In genomic region chr7:134701272-134701671, GRCh38 we compare ENCODE assay signal across 9 cellular contexts. TPM values are rescaled to one million over a fixed set of nuclear protein-coding genes. Genes with fewer than 3 reads are reported as not detected.
DNase-seq lines count a peak whose midpoint lies in the region; TF ChIP-seq lines count a peak whose summit lies in the region.
"Had no signal": no experiment of that assay in that cellular context is flagged by ENCODE, and none has a peak within 500 bp of the region (broad histone marks: within the 10 kb centered on the region; RNA-seq: fewer than 3 reads in every experiment).

No MANE protein-coding gene starts in this region.

- H3K79me2 ChIP-seq in OCI-LY7 (ENCODE audit: insufficient read depth, low read depth, low read length) (no peaks in the 10 kb centered on the region), fibroblast of lung (ENCODE audit: control insufficient read depth, insufficient read depth, low read length) (no peaks in the 10 kb centered on the region)

- H3K27me3 ChIP-seq in fibroblast of lung (ENCODE audit: control insufficient read depth, insufficient read depth, low read length), result no peaks in the 10 kb centered on the region
- no peaks in the 10 kb centered on the region for H3K27me3 ChIP-seq in uterus

- H3K4me3 ChIP-seq in OCI-LY7 (ENCODE audit: low read depth, low read length, poor library complexity, severe bottlenecking) (no peak overlapping the region), fibroblast of lung (replicated peaks in 1 of 4; ENCODE audit: control extremely low read depth in 1 of 4, insufficient read depth in 1 of 4, low read depth in 3 of 4, low read length in 4 of 4) (no peak overlapping the region), uterus (no peak overlapping the region)

- no peak overlapping the region for H3K27ac ChIP-seq in OCI-LY7 (ENCODE audit: low read depth, low read length, poor library complexity, severe bottlenecking)
- no peak overlapping the region for H3K27ac ChIP-seq in fibroblast of lung (ENCODE audit: insufficient read depth, low read length)
- peak overlapping the region; percentile 91 to 92 for H3K27ac ChIP-seq in uterus

- CTCF ChIA-PET in OCI-LY7 (lab: Charles Lee; ENCODE audit: unreplicated experiment), result no interaction called here

- H2AFZ ChIP-seq in OCI-LY7 (ENCODE audit: low read length), result no peak overlapping the region
- no peak overlapping the region for H2AFZ ChIP-seq in fibroblast of lung (ENCODE audit: low read length)

- H3K4me2 ChIP-seq in OCI-LY7 (ENCODE audit: low read length) (no peak overlapping the region), fibroblast of lung (ENCODE audit: extremely low read depth, insufficient read depth, low read length) (no peak overlapping the region)

- POLR2A ChIA-PET in OCI-LY7 (lab: Charles Lee), result interaction anchor here (0.6 to 1.5 kb wide), 4 partner anchors 9 to 226 kb away, joined by 4 to 5 read pairs (median 4); no protein-coding TSS in a partner anchor

- DNase-seq in stimulated activated CD4-positive, alpha-beta T cell treated with anti-CD3 and anti-CD28 coated beads, Interleukin-4, amount 100 ng/mL, for 24 hours, result peak; percentile 19
- no peak for DNase-seq in stimulated activated CD4-positive, alpha-beta T cell treated with anti-CD3 and anti-CD28 coated beads, Interleukin-1b, Interleukin-23, amount 100 ng/mL, for 48 hours
- peak; percentile 60 for DNase-seq in OCI-LY7 (ENCODE audit: low spot score)
- DNase-seq in fibroblast of lung (ENCODE audit: low read depth in 2 of 2), result peak in 1 of 2 donors; percentile 29
- no peak for DNase-seq in uterus
- DNase-seq in putamen (ENCODE audit: low spot score), result no peak
- DNase-seq in NOMO-1 (lab: John Stamatoyannopoulos, UW; ENCODE audit: unreplicated experiment in 2 of 2), result no peak
- no peak for DNase-seq in COLO829 (ENCODE audit: low spot score)
- DNase-seq: left cardiac atrium had no signal

- no peak overlapping the region for H3K9ac ChIP-seq in fibroblast of lung (ENCODE audit: insufficient read depth, low read length)

- H3K36me3 ChIP-seq in OCI-LY7 (ENCODE audit: insufficient read depth, low read length) (no peaks in the 10 kb centered on the region), fibroblast of lung (ENCODE audit: control insufficient read depth, insufficient read depth, low read length) (no peaks in the 10 kb centered on the region), uterus (no peaks in the 10 kb centered on the region)

- no peaks in the 10 kb centered on the region for H3K4me1 ChIP-seq in OCI-LY7 (ENCODE audit: insufficient read depth, low read length, poor library complexity, severe bottlenecking)
- peaks cover 13% of the 10 kb centered on the region for H3K4me1 ChIP-seq in fibroblast of lung (ENCODE audit: control insufficient read depth, extremely low read depth, insufficient read depth, low read length)
- no peaks in the 10 kb centered on the region for H3K4me1 ChIP-seq in uterus

- peak; percentile 78 for TF ChIP-seq CTCF in OCI-LY7 (conservative IDR thresholded peaks at IDR 0.05; ENCODE audit: low read length)
- TF ChIP-seq CTCF in fibroblast of lung (conservative IDR thresholded peaks at IDR 0.05 in 1 of 2, IDR thresholded peaks at IDR 0.05 in 1 of 2; ENCODE audit: low read depth in 1 of 2, low read length in 2 of 2), result peak; percentile 26 to 55
- TF ChIP-seq CTCF in uterus (IDR thresholded peaks at IDR 0.05), result peak in 1 of 4 experiments; percentile 7

- BruUV-seq in OCI-LY7 (replicated peaks; lab: Mats Ljungman, UMichigan), result no TSS peak

- intact Hi-C loops in OCI-LY7 (cut with micrococcal nuclease; ENCODE audit: unreplicated experiment) (loop anchor here (1.0 to 5.0 kb wide), 3 partner anchors 68 to 269 kb away; no protein-coding TSS in a partner anchor), uterus (cut with DNase I; ENCODE audit: low total_unique reads) (no loop called here)

- H3K9me3 ChIP-seq in OCI-LY7 (ENCODE audit: low read length) (no peaks in the 10 kb centered on the region), fibroblast of lung (ENCODE audit: control insufficient read depth, insufficient read depth, low read depth, low read length) (no peaks in the 10 kb centered on the region), uterus (no peaks in the 10 kb centered on the region)

- H4K20me1 ChIP-seq in OCI-LY7 (ENCODE audit: insufficient read depth, low read length) (no peaks in the 10 kb centered on the region), fibroblast of lung (ENCODE audit: control insufficient read depth, extremely low read depth, insufficient read depth, low read length) (no peaks in the 10 kb centered on the region)

- TF ChIP-seq POLR2A in uterus (IDR thresholded peaks at IDR 0.05), result no peak

- H3K9me2 ChIP-seq in OCI-LY7 (ENCODE audit: insufficient read depth, low read length), result no peaks in the 10 kb centered on the region

RNA-seq across cellular contexts. Expression of gene BPGM, which starts 54.6 kb away (rescaled TPM):
- 18.7 and 23.5 TPM in 2 replicates for total RNA-seq in OCI-LY7 (2014; rRNA removed; shearing (Covaris generic))
- total RNA-seq in OCI-LY7 (2022), result 16.6 and 20.6 TPM in 2 replicates
- total RNA-seq in fibroblast of lung, result 19.0 and 25.8 TPM in 2 replicates
- 24.0 and 29.7 TPM in 2 replicates for polyA plus RNA-seq in fibroblast of lung
- 13.7 and 16.8 TPM in 2 replicates for polyA plus RNA-seq in fibroblast of lung (2012)
- polyA minus RNA-seq in fibroblast of lung (ENCODE audit: low replicate concordance), result 1.6 TPM in 1 of 2 replicates, not detected in the other
- total RNA-seq in uterus, result 10 to 100 TPM; 11.0 to 57.4 (median 15.0) TPM

Comparison
In these comparisons a context has a peak if more than half of its experiments do, and no peak if none do; other contexts are left out.
1. DNase-seq: peak in stimulated activated CD4-positive, alpha-beta T cell treated with anti-CD3 and anti-CD28 coated beads, Interleukin-4, amount 100 ng/mL, for 24 hours (single experiment) and OCI-LY7 (single experiment); none in stimulated activated CD4-positive, alpha-beta T cell treated with anti-CD3 and anti-CD28 coated beads, Interleukin-1b, Interleukin-23, amount 100 ng/mL, for 48 hours (single experiment), uterus (0 of 2), putamen (single experiment), NOMO-1 (0 of 2) and COLO829 (single experiment).
2. H3K27ac ChIP-seq: peak in uterus (2 of 2); none in OCI-LY7 (single experiment) and fibroblast of lung (single experiment).